Comparison of ENCODE assay signal across 9 cellular contexts in genomic region chr16:66551362-66551761, GRCh38. TPM values are rescaled to one million over a fixed set of nuclear protein-coding genes. Genes with fewer than 3 reads are reported as not detected.
DNase-seq lines count a peak whose midpoint lies in the region; ATAC-seq and TF ChIP-seq lines count a peak whose summit lies in the region.
"Had no signal": no experiment of that assay in that cellular context is flagged by ENCODE, and none has a peak within 500 bp of the region (broad histone marks: within the 10 kb centered on the region; RNA-seq: fewer than 3 reads in every experiment).

No MANE protein-coding gene starts in this region.

- H3K27ac Mint-ChIP-seq in activated CD8-positive, alpha-beta T cell treated with anti-CD3 and anti-CD28 coated beads, Interleukin-2, amount 10 ng/mL, durations not matched to agents 7 days and 5 days = peak overlapping the region; percentile 92

- CTCF ChIA-PET in activated CD8-positive, alpha-beta T cell treated with anti-CD3 and anti-CD28 coated beads, Interleukin-2, amount 10 ng/mL, durations not matched to agents 7 days and 5 days (lab: Charles Lee) = interaction anchor here (1.1 to 5.3 kb wide), 17 partner anchors 8 to 328 kb away, joined by 3 to 63 read pairs (median 5); partner anchors contain the start of genes CMTM3 and NAE1

- peaks cover 36% of the 10 kb centered on the region for H3K36me3 Mint-ChIP-seq in activated CD8-positive, alpha-beta T cell treated with anti-CD3 and anti-CD28 coated beads, Interleukin-2, amount 10 ng/mL, durations not matched to agents 7 days and 5 days (ENCODE audit: low read depth)

- DNase-seq in AG08395 (ENCODE audit: low spot score) (peak; percentile 15), NCI-H82 (lab: John Stamatoyannopoulos, UW) (peak; percentile 68), epithelial cell of proximal tubule (ENCODE audit: low read depth) (no peak), pons (ENCODE audit: low spot score) (peak; percentile 52)
- DNase-seq in activated CD8-positive, alpha-beta T cell treated with anti-CD3 and anti-CD28 coated beads, Interleukin-2, amount 10 ng/mL, durations not matched to agents 7 days and 5 days = peak; percentile 67

- H3K4me1 Mint-ChIP-seq in activated CD8-positive, alpha-beta T cell treated with anti-CD3 and anti-CD28 coated beads, Interleukin-2, amount 10 ng/mL, durations not matched to agents 7 days and 5 days (ENCODE audit: low read depth) = peaks cover 76% of the 10 kb centered on the region

- H3K9me3 Mint-ChIP-seq in activated CD8-positive, alpha-beta T cell treated with anti-CD3 and anti-CD28 coated beads, Interleukin-2, amount 10 ng/mL, durations not matched to agents 7 days and 5 days (ENCODE audit: insufficient read depth) = no peaks in the 10 kb centered on the region

- no peaks in the 10 kb centered on the region for H3K27me3 Mint-ChIP-seq in activated CD8-positive, alpha-beta T cell treated with anti-CD3 and anti-CD28 coated beads, Interleukin-2, amount 10 ng/mL, durations not matched to agents 7 days and 5 days (ENCODE audit: low read depth)

- ATAC-seq in GM18505 (IDR thresholded peaks at IDR 0.05; ENCODE audit: unreplicated experiment) (no peak), HG03039 (IDR thresholded peaks at IDR 0.05; ENCODE audit: unreplicated experiment) (no peak), HG02885 (IDR thresholded peaks at IDR 0.05; ENCODE audit: poor library complexity, unreplicated experiment) (no peak)
- peak; percentile 52 for ATAC-seq in activated CD8-positive, alpha-beta T cell treated with anti-CD3 and anti-CD28 coated beads, Interleukin-2, amount 10 ng/mL, durations not matched to agents 7 days and 5 days

- H3K4me3 ChIP-seq in epithelial cell of proximal tubule (ENCODE audit: low read depth, low read length) = no peak overlapping the region

- peak; percentile 44 for TF ChIP-seq CTCF in epithelial cell of proximal tubule (conservative IDR thresholded peaks at IDR 0.05; ENCODE audit: low read depth, low read length)

- peak overlapping the region; percentile 90 for H3K4me3 Mint-ChIP-seq in activated CD8-positive, alpha-beta T cell treated with anti-CD3 and anti-CD28 coated beads, Interleukin-2, amount 10 ng/mL, durations not matched to agents 7 days and 5 days

- POLR2A ChIA-PET in activated CD8-positive, alpha-beta T cell treated with anti-CD3 and anti-CD28 coated beads, Interleukin-2, amount 10 ng/mL, durations not matched to agents 7 days and 5 days (lab: Charles Lee) = interaction anchor here (0.9 to 9.3 kb wide), 12 partner anchors 8 to 143 kb away, joined by 3 to 136 read pairs (median 8); partner anchors contain the start of gene CMTM3

- peak; percentile 45 for TF ChIP-seq POLR2A in GM18505 (IDR thresholded peaks at IDR 0.05; ENCODE audit: borderline replicate concordance, extremely low read depth, insufficient read depth, insufficient read length)

RNA-seq across cellular contexts. Expression of gene CKLF, which starts 1.0 kb away (rescaled TPM):
- 100 to 1,000 TPM; 137 to 139 TPM for total RNA-seq in activated CD8-positive, alpha-beta T cell treated with anti-CD3 and anti-CD28 coated beads, Interleukin-2, amount 10 ng/mL, durations not matched to agents 7 days and 5 days
- 136 and 159 TPM in 2 replicates for total RNA-seq in epithelial cell of proximal tubule

RNA-seq across cellular contexts. Expression of gene TK2, which starts 1.4 kb away (rescaled TPM):
- 1 to 10 TPM; 5.7 to 6.4 TPM for total RNA-seq in activated CD8-positive, alpha-beta T cell treated with anti-CD3 and anti-CD28 coated beads, Interleukin-2, amount 10 ng/mL, durations not matched to agents 7 days and 5 days
- 13.7 and 20.1 TPM in 2 replicates for total RNA-seq in epithelial cell of proximal tubule

RNA-seq across cellular contexts. Expression of gene CMTM1, which starts 14.9 kb away (rescaled TPM):
- total RNA-seq in activated CD8-positive, alpha-beta T cell treated with anti-CD3 and anti-CD28 coated beads, Interleukin-2, amount 10 ng/mL, durations not matched to agents 7 days and 5 days = 10 to 100 TPM; 13.6 to 15.0 TPM
- total RNA-seq in epithelial cell of proximal tubule = 4.3 and 5.0 TPM in 2 replicates

RNA-seq across cellular contexts. Expression of gene CMTM2, which starts 27.9 kb away (rescaled TPM):
- total RNA-seq in activated CD8-positive, alpha-beta T cell treated with anti-CD3 and anti-CD28 coated beads, Interleukin-2, amount 10 ng/mL, durations not matched to agents 7 days and 5 days = under 1 TPM; 0.68 to 0.82 TPM
- total RNA-seq in epithelial cell of proximal tubule = 0.29 and 1.8 TPM in 2 replicates
- total RNA-seq: pulmonary artery endothelial cell had no signal

RNA-seq across cellular contexts. Expression of gene CMTM3, which starts 53.1 kb away (rescaled TPM):
- total RNA-seq in activated CD8-positive, alpha-beta T cell treated with anti-CD3 and anti-CD28 coated beads, Interleukin-2, amount 10 ng/mL, durations not matched to agents 7 days and 5 days = 100 to 1,000 TPM; 102 to 104 TPM
- 122 and 141 TPM in 2 replicates for total RNA-seq in epithelial cell of proximal tubule
